In genomic region chr16:85471469-85472431, GRCh38 we compare ENCODE assay signal across 1 cellular context.
TF ChIP-seq lines count a peak whose summit lies in the region.

No MANE protein-coding gene starts in this region.

TF ChIP-seq in HEK293, 187 proteins besides CTCF, POLR2A, EP300 and RAD21 (continued from another document):
- TF ChIP-seq, protein P1, sequence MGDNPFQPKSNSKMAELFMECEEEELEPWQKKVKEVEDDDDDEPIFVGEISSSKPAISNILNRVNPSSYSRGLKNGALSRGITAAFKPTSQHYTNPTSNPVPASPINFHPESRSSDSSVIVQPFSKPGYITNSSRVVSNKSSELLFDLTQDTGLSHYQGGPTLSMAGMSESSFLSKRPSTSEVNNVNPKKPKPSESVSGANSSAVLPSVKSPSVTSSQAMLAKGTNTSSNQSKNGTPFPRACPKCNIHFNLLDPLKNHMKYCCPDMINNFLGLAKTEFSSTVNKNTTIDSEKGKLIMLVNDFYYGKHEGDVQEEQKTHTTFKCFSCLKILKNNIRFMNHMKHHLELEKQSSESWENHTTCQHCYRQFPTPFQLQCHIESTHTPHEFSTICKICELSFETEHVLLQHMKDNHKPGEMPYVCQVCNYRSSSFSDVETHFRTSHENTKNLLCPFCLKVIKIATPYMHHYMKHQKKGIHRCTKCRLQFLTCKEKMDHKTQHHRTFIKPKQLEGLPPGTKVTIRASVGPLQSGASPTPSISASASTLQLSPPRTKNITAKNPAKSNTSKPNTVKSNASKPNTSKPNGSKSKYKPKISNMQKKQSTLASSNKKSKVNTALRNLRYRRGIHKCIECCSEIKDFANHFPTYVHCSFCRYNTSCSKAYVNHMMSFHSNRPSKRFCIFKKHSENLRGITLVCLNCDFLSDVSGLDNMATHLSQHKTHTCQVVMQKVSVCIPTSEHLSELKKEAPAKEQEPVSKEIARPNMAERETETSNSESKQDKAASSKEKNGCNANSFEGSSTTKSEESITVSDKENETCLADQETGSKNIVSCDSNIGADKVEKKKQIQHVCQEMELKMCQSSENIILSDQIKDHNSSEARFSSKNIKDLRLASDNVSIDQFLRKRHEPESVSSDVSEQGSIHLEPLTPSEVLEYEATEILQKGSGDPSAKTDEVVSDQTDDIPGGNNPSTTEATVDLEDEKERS (tag by site-specific recombination; IDR thresholded peaks at IDR 0.05), result no peak
- TF ChIP-seq ZNF174 (tag by site-specific recombination; IDR thresholded peaks at IDR 0.05), result no peak
- TF ChIP-seq ZNF132 (tag by site-specific recombination; IDR thresholded peaks at IDR 0.05; ENCODE audit: borderline replicate concordance), result no peak
TF ChIP-seq in HEK293: peak in this region for 12.
